13 cellular contexts compared by ENCODE assay signal in the genomic region with DNA sequence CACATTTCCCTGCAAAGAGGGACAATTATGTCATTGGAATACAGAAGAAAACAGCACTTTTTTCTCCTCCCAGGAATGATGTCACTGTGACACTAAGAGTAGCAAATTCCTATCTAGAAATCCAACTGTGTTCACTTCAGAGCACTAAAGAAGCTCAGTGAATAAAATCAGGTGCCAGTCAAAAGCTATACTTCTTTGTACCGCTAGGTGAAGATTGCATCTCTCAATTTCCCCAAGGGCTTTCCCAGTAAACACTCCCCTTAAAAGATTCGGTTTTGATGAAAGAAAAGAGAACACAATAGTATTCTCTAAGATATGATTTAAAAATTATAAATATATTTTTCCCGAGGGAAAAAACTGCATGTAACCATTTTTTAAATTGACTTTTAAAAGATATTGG.
A peak's percentile ranks its signal among the peaks of the same experiment; 100 is the strongest.
DNase-seq lines count a peak whose midpoint lies in the region; ATAC-seq and TF ChIP-seq lines count a peak whose summit lies in the region.
"Had no signal": no experiment of that assay in that cellular context is flagged by ENCODE, and none has a peak within 500 bp of the region (broad histone marks: within the 10 kb centered on the region; RNA-seq: fewer than 3 reads in every experiment).

No MANE protein-coding gene starts in this region.

- H3K79me2 ChIP-seq in OCI-LY1 (ENCODE audit: insufficient read depth, low read length), result no peaks in the 10 kb centered on the region

- H3K9ac ChIP-seq in OCI-LY1 (ENCODE audit: low read length), result no peak overlapping the region

- no peaks in the 10 kb centered on the region for H3K4me1 ChIP-seq in OCI-LY1 (ENCODE audit: insufficient read depth, low read length, severe bottlenecking)

- H3K27ac ChIP-seq in AG04450 (ENCODE audit: low read depth, low read length) (no peak overlapping the region), OCI-LY1 (ENCODE audit: low read depth, low read length, poor library complexity, severe bottlenecking) (no peak overlapping the region)
- H3K27ac ChIP-seq: skin epidermis had no signal

- POLR2A ChIA-PET in AG04450 (lab: Yijun Ruan, JAX), result no interaction called here

- no peaks in the 10 kb centered on the region for H4K20me1 ChIP-seq in OCI-LY1 (ENCODE audit: insufficient read depth, low read length)

- no peak for DNase-seq in AG04450 (ENCODE audit: low read depth, low spot score)
- no peak for DNase-seq in epithelial cell of proximal tubule (ENCODE audit: low read depth)
- no peak for DNase-seq in NCI-H1048 (lab: John Stamatoyannopoulos, UW)
- no peak for DNase-seq in cerebellum (ENCODE audit: low spot score)
- no peak for DNase-seq in Ammon's horn (ENCODE audit: low spot score)
- DNase-seq: activated naive CD4-positive, alpha-beta T cell treated with Interleukin-2 at 50 U/mL for 16 hours; left ventricle myocardium superior; NCI-H2029; stimulated activated naive CD4-positive, alpha-beta T cell had no signal

- peak; percentile 80 for ATAC-seq in GM18861 (IDR thresholded peaks at IDR 0.05; ENCODE audit: unreplicated experiment)
- ATAC-seq in HG03280 (IDR thresholded peaks at IDR 0.05; ENCODE audit: unreplicated experiment), result no peak
- ATAC-seq: left ventricle myocardium superior had no signal

- CTCF ChIA-PET in AG04450 (lab: Charles Lee), result interaction anchor here (0.6 to 4.6 kb wide), 7 partner anchors 8 to 535 kb away, joined by 3 to 80 read pairs (median 4); no protein-coding TSS in a partner anchor

- H3K9me2 ChIP-seq in OCI-LY1 (ENCODE audit: low read depth, low read length), result no peaks in the 10 kb centered on the region

- no peaks in the 10 kb centered on the region for H3K36me3 ChIP-seq in OCI-LY1 (ENCODE audit: insufficient read depth, low read length)

- no peaks in the 10 kb centered on the region for H3K9me3 ChIP-seq in AG04450 (ENCODE audit: control insufficient read depth, insufficient read depth, low read length)
- H3K9me3 ChIP-seq in OCI-LY1 (ENCODE audit: low read length), result no peaks in the 10 kb centered on the region

- H3K4me3 ChIP-seq in AG04450 (ENCODE audit: low read depth, low read length) (no peak overlapping the region), OCI-LY1 (ENCODE audit: low read depth, low read length, poor library complexity, severe bottlenecking) (no peak overlapping the region), epithelial cell of proximal tubule (ENCODE audit: low read depth, low read length) (no peak overlapping the region)
- H3K4me3 ChIP-seq: skin epidermis had no signal

- no peak overlapping the region for H3K4me2 ChIP-seq in OCI-LY1 (ENCODE audit: low read length)

- no peaks in the 10 kb centered on the region for H3K27me3 ChIP-seq in AG04450 (ENCODE audit: control insufficient read depth, insufficient read depth, low read length)
- no peaks in the 10 kb centered on the region for H3K27me3 ChIP-seq in OCI-LY1 (ENCODE audit: insufficient read depth, low read length)

- H3F3A ChIP-seq in OCI-LY1 (ENCODE audit: insufficient read depth, low read length), result no peaks in the 10 kb centered on the region

- peak; percentile 40 for TF ChIP-seq CTCF in AG04450 (IDR thresholded peaks at IDR 0.05; ENCODE audit: low read depth, low read length)
- TF ChIP-seq CTCF in OCI-LY1 (IDR thresholded peaks at IDR 0.05; ENCODE audit: low read length), result peak; percentile 23; the same call in 1 of the 2 replicates
- peak; percentile 31 for TF ChIP-seq CTCF in epithelial cell of proximal tubule (conservative IDR thresholded peaks at IDR 0.05; ENCODE audit: low read depth, low read length)

- no peak overlapping the region for H2AFZ ChIP-seq in OCI-LY1 (ENCODE audit: low read length)
